Comparison of ENCODE assay signal across 15 cellular contexts in genomic region chr14:100675664-100676063, GRCh38. TPM values are rescaled to one million over a fixed set of nuclear protein-coding genes. Genes with fewer than 3 reads are reported as not detected.
"Had no signal": no experiment of that assay in that cellular context is flagged by ENCODE, and none has a peak within 500 bp of the region (broad histone marks: within the 10 kb centered on the region; RNA-seq: fewer than 3 reads in every experiment).

No MANE protein-coding gene starts in this region.

- H2AFZ ChIP-seq: neural progenitor cell had no signal

- H3K27ac Mint-ChIP-seq: activated CD8-positive, alpha-beta memory T cell treated with anti-CD3 and anti-CD28 coated beads, Interleukin-2, amount 10 ng/mL, durations not matched to agents 7 days and 5 days; activated naive CD4-positive, alpha-beta T cell treated with anti-CD3 and anti-CD28 coated beads, Interleukin-2, amount 50 U/mL, for 72 hours; activated T-cell treated with anti-CD3 and anti-CD28 coated beads, Interleukin-2, amount 50 U/mL, for 24 hours had no signal

- H3K9me3 Mint-ChIP-seq: activated naive CD4-positive, alpha-beta T cell treated with anti-CD3 and anti-CD28 coated beads, Interleukin-2, amount 50 U/mL, for 72 hours; activated T-cell treated with anti-CD3 and anti-CD28 coated beads, Interleukin-2, amount 50 U/mL, for 24 hours; neural progenitor cell had no signal

- DNase-seq: activated CD8-positive, alpha-beta memory T cell treated with anti-CD3 and anti-CD28 coated beads, Interleukin-2, amount 10 ng/mL, durations not matched to agents 7 days and 5 days; activated effector memory CD4-positive, alpha-beta T cell treated with Interleukin-2 at 50 U/mL for 16 hours; activated T-cell treated with anti-CD3 and anti-CD28 coated beads, Interleukin-2, amount 50 U/mL, for 24 hours; amygdala; head of caudate nucleus; posterior cingulate gyrus; thyroid gland had no signal

- H3K36me3 ChIP-seq: esophagus muscularis mucosa, neural progenitor cell, thyroid gland, vagina had no signal

- H3K4me3 Mint-ChIP-seq: activated CD8-positive, alpha-beta memory T cell treated with anti-CD3 and anti-CD28 coated beads, Interleukin-2, amount 10 ng/mL, durations not matched to agents 7 days and 5 days; activated T-cell treated with anti-CD3 and anti-CD28 coated beads, Interleukin-2, amount 50 U/mL, for 24 hours; neural progenitor cell had no signal

- H3K4me1 Mint-ChIP-seq: activated CD8-positive, alpha-beta memory T cell treated with anti-CD3 and anti-CD28 coated beads, Interleukin-2, amount 10 ng/mL, durations not matched to agents 7 days and 5 days had no signal

- ATAC-seq: activated CD8-positive, alpha-beta memory T cell treated with anti-CD3 and anti-CD28 coated beads, Interleukin-2, amount 10 ng/mL, durations not matched to agents 7 days and 5 days; activated naive CD4-positive, alpha-beta T cell treated with anti-CD3 and anti-CD28 coated beads, Interleukin-2, amount 50 U/mL, for 72 hours; left lobe of liver had no signal

- H3K9ac ChIP-seq: neural progenitor cell had no signal

- H3K27me3 ChIP-seq: neural progenitor cell, vagina had no signal

- H3K4me3 ChIP-seq: esophagus muscularis mucosa, neural progenitor cell, skin epidermis, thyroid gland, vagina had no signal

- H3K27ac ChIP-seq: esophagus muscularis mucosa, neural progenitor cell, skin epidermis, thyroid gland had no signal

- H3K36me3 Mint-ChIP-seq: activated CD8-positive, alpha-beta memory T cell treated with anti-CD3 and anti-CD28 coated beads, Interleukin-2, amount 10 ng/mL, durations not matched to agents 7 days and 5 days; activated naive CD4-positive, alpha-beta T cell treated with anti-CD3 and anti-CD28 coated beads, Interleukin-2, amount 50 U/mL, for 72 hours; neural progenitor cell had no signal

- H3K9me3 ChIP-seq: esophagus muscularis mucosa, thyroid gland, vagina had no signal

RNA-seq across cellular contexts. Expression of gene DLK1, which starts 51.0 kb away (rescaled TPM):
- total RNA-seq: activated CD8-positive, alpha-beta memory T cell treated with anti-CD3 and anti-CD28 coated beads, Interleukin-2, amount 10 ng/mL, durations not matched to agents 7 days and 5 days; activated naive CD4-positive, alpha-beta T cell treated with anti-CD3 and anti-CD28 coated beads, Interleukin-2, amount 50 U/mL, for 72 hours; bronchial epithelial cell; T-helper 2 cell treated with Interferon-gamma antibody and Interleukin-4, amounts not matched to agents 100 ng/mL and 5 ng/mL, for 36 hours had no signal
